Comparison of ENCODE assay signal across 20 cellular contexts in genomic region chr11:71997594-71997993, GRCh38. TPM values are rescaled to one million over a fixed set of nuclear protein-coding genes. Genes with fewer than 3 reads are reported as not detected.
A peak's percentile ranks its signal among the peaks of the same experiment; 100 is the strongest.
DNase-seq lines count a peak whose midpoint lies in the region; ATAC-seq and TF ChIP-seq lines count a peak whose summit lies in the region.
"Had no signal": no experiment of that assay in that cellular context is flagged by ENCODE, and none has a peak within 500 bp of the region (broad histone marks: within the 10 kb centered on the region; RNA-seq: fewer than 3 reads in every experiment).

No MANE protein-coding gene starts in this region.

- H3K27me3 ChIP-seq in psoas muscle (ENCODE audit: insufficient read depth in 3 of 3, low read length in 2 of 3): no peaks in the 10 kb centered on the region
- H3K27me3 ChIP-seq in upper lobe of left lung: no peaks in the 10 kb centered on the region
- no peaks in the 10 kb centered on the region for H3K27me3 ChIP-seq in vagina
- H3K27me3 ChIP-seq: Peyer's patch, SJSA1 had no signal

- intact Hi-C loops in natural killer cell (cut with micrococcal nuclease): no loop called here
- intact Hi-C loops in psoas muscle (cut with DNase I): no loop called here
- intact Hi-C loops in vagina (cut with DNase I): no loop called here

- no peak for ATAC-seq in natural killer cell
- ATAC-seq in natural killer cell treated with Interleukin-12 subunit alpha and Interleukin-12 subunit beta and Interleukin-15 and Interleukin-18, amount 100 ng/mL, for 72 hours: no peak
- no peak for ATAC-seq in psoas muscle
- no peak for ATAC-seq in upper lobe of left lung (ENCODE audit: low FRiP score in 2 of 2)
- ATAC-seq in GM18505 (IDR thresholded peaks at IDR 0.05; ENCODE audit: unreplicated experiment): no peak

- no peak for TF ChIP-seq EP300 in upper lobe of left lung (IDR thresholded peaks at IDR 0.05)

- peak overlapping the region; percentile 67 for H3K27ac ChIP-seq in psoas muscle
- H3K27ac ChIP-seq in upper lobe of left lung: peak overlapping the region; percentile 19 to 88 (median 81)
- H3K27ac ChIP-seq in vagina: no peak overlapping the region
- H3K27ac ChIP-seq: GM23248, KMS-11, SJSA1 had no signal

- DNase-seq in natural killer cell (no peak), islet precursor cell (peak; percentile 43), psoas muscle (no peak), upper lobe of left lung (no peak), vagina (ENCODE audit: extremely low spot score in 2 of 2) (no peak)
- no peak for DNase-seq in natural killer cell treated with Interleukin-12 subunit alpha and Interleukin-12 subunit beta and Interleukin-15 and Interleukin-18, amount 100 ng/mL, for 72 hours (ENCODE audit: low spot score)
- no peak for DNase-seq in activated T-cell treated with anti-CD3 and anti-CD28 coated beads, Interleukin-2, amount 50 U/mL, for 1 hour
- DNase-seq: DMS79; GM23248; IMR-90; NCI-H1105; NCI-H146; NCI-H226; NCI-H774; NK-92 treated with Interleukin-12 subunit alpha and Interleukin-12 subunit beta, amount 100 ng/mL, for 24 hours had no signal

- H3K27me3 Mint-ChIP-seq in natural killer cell (ENCODE audit: low read depth in 2 of 2): no peaks in the 10 kb centered on the region
- H3K27me3 Mint-ChIP-seq in natural killer cell treated with Interleukin-12 subunit alpha and Interleukin-12 subunit beta and Interleukin-15 and Interleukin-18, amount 100 ng/mL, for 72 hours: no peaks in the 10 kb centered on the region

- H3K4me1 Mint-ChIP-seq in natural killer cell: peaks cover 19 to 25% of the 10 kb centered on the region in 2 donors
- peaks cover 26 to 35% of the 10 kb centered on the region in 2 donors for H3K4me1 Mint-ChIP-seq in natural killer cell treated with Interleukin-12 subunit alpha and Interleukin-12 subunit beta and Interleukin-15 and Interleukin-18, amount 100 ng/mL, for 72 hours (ENCODE audit: low read depth in 2 of 2)

- H3K9me3 ChIP-seq in psoas muscle (no peaks in the 10 kb centered on the region), upper lobe of left lung (no peaks in the 10 kb centered on the region), vagina (no peaks in the 10 kb centered on the region)
- H3K9me3 ChIP-seq: HAP-1, Peyer's patch, SJSA1 had no signal

- no peaks in the 10 kb centered on the region for H3K9me3 Mint-ChIP-seq in natural killer cell
- H3K9me3 Mint-ChIP-seq in natural killer cell treated with Interleukin-12 subunit alpha and Interleukin-12 subunit beta and Interleukin-15 and Interleukin-18, amount 100 ng/mL, for 72 hours: no peaks in the 10 kb centered on the region

- 91 to 94% (median 94%) methylated on average over 3 of the region's 3 CpGs for WGBS in psoas muscle, 3 donors
- WGBS in upper lobe of left lung, 2 donors: 94 to 97% methylated on average over 2 to 3 of the region's 3 CpGs

- no peaks in the 10 kb centered on the region for H3K36me3 Mint-ChIP-seq in natural killer cell
- H3K36me3 Mint-ChIP-seq in natural killer cell treated with Interleukin-12 subunit alpha and Interleukin-12 subunit beta and Interleukin-15 and Interleukin-18, amount 100 ng/mL, for 72 hours: peaks cover 9% of the 10 kb centered on the region

- H3K36me3 ChIP-seq in psoas muscle (ENCODE audit: insufficient read depth in 1 of 2, low read depth in 1 of 2) (peaks cover 0 to 38% of the 10 kb centered on the region in 2 donors), upper lobe of left lung (peaks cover 2 to 31% (median 12%) of the 10 kb centered on the region in 4 donors), vagina (peaks cover 0 to 14% of the 10 kb centered on the region in 2 donors)

- TF ChIP-seq POLR2A in upper lobe of left lung (IDR thresholded peaks at IDR 0.05) (no peak), vagina (IDR thresholded peaks at IDR 0.05) (no peak), GM18505 (IDR thresholded peaks at IDR 0.05; ENCODE audit: borderline replicate concordance, extremely low read depth, insufficient read depth, insufficient read length) (no peak)

- H3K27ac Mint-ChIP-seq in natural killer cell: peak overlapping the region; percentile 92 to 97
- no peak overlapping the region for H3K27ac Mint-ChIP-seq in natural killer cell treated with Interleukin-12 subunit alpha and Interleukin-12 subunit beta and Interleukin-15 and Interleukin-18, amount 100 ng/mL, for 72 hours

- H3K4me3 ChIP-seq in psoas muscle (no peak overlapping the region), upper lobe of left lung (no peak overlapping the region), vagina (no peak overlapping the region)
- H3K4me3 ChIP-seq: GM23248, HAP-1, Peyer's patch, SJSA1 had no signal

- no peak overlapping the region for H3K4me3 Mint-ChIP-seq in natural killer cell
- H3K4me3 Mint-ChIP-seq in natural killer cell treated with Interleukin-12 subunit alpha and Interleukin-12 subunit beta and Interleukin-15 and Interleukin-18, amount 100 ng/mL, for 72 hours: no peak overlapping the region

- TF ChIP-seq CTCF in natural killer cell (IDR thresholded peaks at IDR 0.05) (no peak), psoas muscle (IDR thresholded peaks at IDR 0.05) (no peak), upper lobe of left lung (IDR thresholded peaks at IDR 0.05) (no peak), vagina (IDR thresholded peaks at IDR 0.05) (no peak)

- peaks cover 5% of the 10 kb centered on the region for H3K4me1 ChIP-seq in psoas muscle
- H3K4me1 ChIP-seq in upper lobe of left lung: peaks cover 27 to 31% (median 28%) of the 10 kb centered on the region in 4 donors
- peaks cover 22% of the 10 kb centered on the region for H3K4me1 ChIP-seq in vagina
- H3K4me1 ChIP-seq: HAP-1 had no signal

RNA-seq across cellular contexts. Expression of gene IL18BP, which starts 1.1 kb away (rescaled TPM):
- total RNA-seq in natural killer cell: 10 to 100 TPM; 23.1 to 35.5 (median 27.2) TPM
- total RNA-seq in natural killer cell treated with Interleukin-12 subunit alpha and Interleukin-12 subunit beta and Interleukin-15 and Interleukin-18, amount 100 ng/mL, for 72 hours: 10 to 100 TPM; 16.5 to 20.6 TPM
- total RNA-seq in psoas muscle: 1 to 10 TPM; 2.9 to 4.4 (median 3.2) TPM
- polyA plus RNA-seq in psoas muscle: 1 to 10 TPM; 1.5 to 2.1 (median 2.0) TPM
- total RNA-seq in upper lobe of left lung: 10 to 100 TPM in 4 of 6 donors, 1 to 10 TPM in 2; 4.6 to 45.1 (median 16.9) TPM
- total RNA-seq in vagina: 2.7 TPM

Comparison
In these comparisons a context has a peak if more than half of its experiments do, and no peak if none do; other contexts are left out.
1. H3K27ac Mint-ChIP-seq: peak in natural killer cell (2 of 2); none in natural killer cell treated with Interleukin-12 subunit alpha and Interleukin-12 subunit beta and Interleukin-15 and Interleukin-18, amount 100 ng/mL, for 72 hours (0 of 2).